Comparison of ENCODE assay signal across 2 cellular contexts in genomic region chr1:64930640-64931039, GRCh38.
TF ChIP-seq lines count a peak whose summit lies in the region.

No MANE protein-coding gene starts in this region.

TF ChIP-seq in HEK293, 187 proteins besides CTCF, POLR2A, EP300 and RAD21:
- TF ChIP-seq ZNF146 (tag by site-specific recombination; IDR thresholded peaks at IDR 0.05): peak; percentile 50

TF ChIP-seq in K562, 482 proteins besides CTCF, POLR2A, EP300 and RAD21:
- peak; percentile 54 for TF ChIP-seq ZNF146 (CRISPR knock-in tag; IDR thresholded peaks at IDR 0.05; ENCODE audit: unreplicated experiment)
